8 cellular contexts compared by ENCODE assay signal in the genomic region with DNA sequence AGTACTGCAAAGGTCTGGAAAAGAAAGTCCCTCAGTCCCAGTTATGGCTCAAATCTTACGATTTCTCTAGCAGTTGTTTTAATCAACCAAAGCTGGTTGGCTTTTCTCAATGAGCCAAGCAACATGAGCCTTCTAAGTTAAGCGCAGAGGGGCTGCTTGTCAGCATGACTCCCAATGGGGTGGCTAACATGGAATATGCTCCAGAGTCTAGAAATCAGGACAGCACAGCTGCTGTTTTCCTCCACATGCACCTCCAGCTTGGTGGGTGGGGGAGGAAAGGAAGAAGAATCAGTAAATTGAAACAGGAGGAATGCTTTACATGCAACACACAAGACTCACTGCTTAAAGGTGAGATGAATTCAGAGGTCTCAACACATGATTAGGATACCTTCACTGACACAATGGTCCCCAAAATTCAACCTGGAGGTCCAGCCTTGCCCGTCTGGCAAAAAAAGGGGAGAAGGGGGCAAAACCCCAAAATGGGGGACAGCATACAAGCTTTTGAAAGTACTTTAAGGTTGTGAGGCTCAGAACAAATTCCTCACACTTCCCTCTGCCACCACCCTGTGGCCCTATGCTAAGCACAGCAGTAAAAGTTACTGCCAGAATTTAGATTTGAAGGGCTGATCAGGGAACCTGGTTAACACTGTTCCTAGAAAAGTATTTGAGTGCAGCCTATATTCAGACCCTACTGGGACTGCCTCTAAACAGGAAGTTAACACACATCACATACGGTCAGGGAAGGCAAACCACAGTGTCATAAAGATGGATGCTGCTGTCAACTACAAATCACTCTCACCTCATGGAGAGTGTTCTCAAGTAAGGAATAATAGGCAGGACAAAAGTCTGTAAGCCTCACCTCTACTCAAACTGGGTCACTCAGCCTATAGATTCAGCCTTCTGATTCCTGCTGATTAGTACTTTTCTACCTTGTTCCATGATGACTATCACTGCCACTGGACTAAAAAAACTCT. TPM values are rescaled to one million over a fixed set of nuclear protein-coding genes. Genes with fewer than 3 reads are reported as not detected.
DNase-seq lines count a peak whose midpoint lies in the region; ATAC-seq lines count a peak whose summit lies in the region.

No MANE protein-coding gene starts in this region.

- peak; percentile 29 for DNase-seq in NCI-H82 (lab: John Stamatoyannopoulos, UW)
- DNase-seq in NCI-H82 treated with DMSO at 0.1 percent for 48 hours (lab: John Stamatoyannopoulos, UW; ENCODE audit: unreplicated experiment) = no peak
- DNase-seq in NOMO-1 (lab: John Stamatoyannopoulos, UW; ENCODE audit: unreplicated experiment in 2 of 2) = peak; percentile 29 to 76
- peak in 1 of 2 donors; percentile 13 for DNase-seq in central memory CD8-positive, alpha-beta T cell (ENCODE audit: low spot score in 2 of 2)
- DNase-seq in myocyte (ENCODE audit: low read depth) = peak; percentile 13
- no peak for DNase-seq in amygdala (lab: John Stamatoyannopoulos, UW)
- no peak for DNase-seq in mucosa of gallbladder (ENCODE audit: low spot score)

- no peaks in the 10 kb centered on the region for H3K9me3 Mint-ChIP-seq in central memory CD8-positive, alpha-beta T cell

- peak overlapping the region; percentile 97 for H3K27ac Mint-ChIP-seq in central memory CD8-positive, alpha-beta T cell (ENCODE audit: low read depth)

- no peak for ATAC-seq in central memory CD8-positive, alpha-beta T cell (replicated peaks; ENCODE audit: extremely low read depth, poor library complexity, severe bottlenecking)
- ATAC-seq in GM21529 (IDR thresholded peaks at IDR 0.05; ENCODE audit: unreplicated experiment) = no peak

- no peaks in the 10 kb centered on the region for H3K27me3 Mint-ChIP-seq in central memory CD8-positive, alpha-beta T cell

- peak overlapping the region; percentile 80 for H3K4me3 Mint-ChIP-seq in central memory CD8-positive, alpha-beta T cell

- H3K4me1 Mint-ChIP-seq in central memory CD8-positive, alpha-beta T cell = peaks cover 61% of the 10 kb centered on the region

- peaks cover 28% of the 10 kb centered on the region for H3K36me3 Mint-ChIP-seq in central memory CD8-positive, alpha-beta T cell (ENCODE audit: insufficient read depth)

RNA-seq across cellular contexts. Expression of a gene that starts 2.6 kb away (rescaled TPM):
- total RNA-seq in myocyte (4.9 and 9.8 TPM in 2 replicates), mucosa of gallbladder (42.5 TPM)
- polyA plus RNA-seq in myocyte (2012) = 11.9 TPM

RNA-seq across cellular contexts. Expression of a gene that starts 26.4 kb away (rescaled TPM):
- total RNA-seq in myocyte (13.2 and 19.9 TPM in 2 replicates), mucosa of gallbladder (65.2 TPM)
- 24.1 TPM for polyA plus RNA-seq in myocyte (2012)

RNA-seq across cellular contexts. Expression of a gene that starts 38.2 kb away (rescaled TPM):
- total RNA-seq in myocyte = 8.5 and 12.3 TPM in 2 replicates
- 23.8 TPM for polyA plus RNA-seq in myocyte (2012)
- total RNA-seq in mucosa of gallbladder = 60.6 TPM

RNA-seq across cellular contexts. Expression of a gene that starts 43.2 kb away (rescaled TPM):
- 64.4 and 69.9 TPM in 2 replicates for total RNA-seq in myocyte
- polyA plus RNA-seq in myocyte (2012) = 92.9 TPM
- total RNA-seq in mucosa of gallbladder = 119 TPM

RNA-seq across cellular contexts. Expression of a gene that starts 47.5 kb away (rescaled TPM):
- total RNA-seq in myocyte (6.9 and 9.4 TPM in 2 replicates), mucosa of gallbladder (18.5 TPM)
- polyA plus RNA-seq in myocyte (2012) = 7.4 TPM

Comparison
In these comparisons a context has a peak if more than half of its experiments do, and no peak if none do; other contexts are left out.
1. DNase-seq: peak in NCI-H82 (single experiment), NOMO-1 (2 of 2) and myocyte (single experiment); none in NCI-H82 treated with DMSO at 0.1 percent for 48 hours (single experiment), amygdala (0 of 56) and mucosa of gallbladder (single experiment).